ENCODE assay signal across 19 cellular contexts in the genomic region with DNA sequence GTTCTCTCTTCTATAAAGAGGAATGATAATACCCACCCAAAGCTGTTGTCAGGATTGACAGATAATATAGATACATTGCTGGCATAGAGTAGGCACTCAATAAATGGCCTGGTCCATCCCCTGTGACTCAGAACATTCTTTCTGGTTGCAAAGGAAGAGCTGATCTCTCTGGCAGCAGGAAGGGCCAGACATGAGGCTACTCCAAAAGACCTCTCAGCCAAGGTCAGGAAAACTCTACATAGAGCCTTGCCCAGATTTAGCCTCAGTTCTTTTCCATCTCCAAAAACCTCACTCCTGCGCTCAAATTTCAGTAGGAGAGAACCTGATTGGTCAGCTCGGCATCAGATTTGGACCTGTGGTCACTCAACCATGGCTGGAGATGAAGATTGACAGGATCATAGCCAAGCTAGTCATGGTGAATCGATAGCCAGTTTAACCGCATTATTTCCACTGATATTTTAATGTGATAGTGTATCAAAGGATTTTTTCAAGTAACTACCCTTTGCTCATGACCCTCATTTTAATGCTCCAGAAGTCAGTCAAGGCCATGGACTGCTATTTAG.
A peak's percentile ranks its signal among the peaks of the same experiment; 100 is the strongest.
DNase-seq lines count a peak whose midpoint lies in the region; ATAC-seq, FAIRE-seq and TF ChIP-seq lines count a peak whose summit lies in the region.
"Had no signal": no experiment of that assay in that cellular context is flagged by ENCODE, and none has a peak within 500 bp of the region (broad histone marks: within the 10 kb centered on the region; RNA-seq: fewer than 3 reads in every experiment).

No MANE protein-coding gene starts in this region.

- H4K20me1 ChIP-seq in SK-N-SH (ENCODE audit: insufficient read depth): no peaks in the 10 kb centered on the region
- H4K20me1 ChIP-seq: BLaER1 had no signal

- ATAC-seq in SK-N-SH treated with all-trans-retinoic acid at 6 μM for 48 hours: peak; percentile 67; the same call in 2 of the 3 replicates
- ATAC-seq in GM19455 (IDR thresholded peaks at IDR 0.05; ENCODE audit: unreplicated experiment): no peak
- ATAC-seq: CD8-positive, alpha-beta T cell had no signal

- TF ChIP-seq EP300 in SK-N-SH (IDR thresholded peaks at IDR 0.05; ENCODE audit: borderline replicate concordance in 1 of 2, low read depth in 1 of 2, low read length in 1 of 2) (no peak), ovary (IDR thresholded peaks at IDR 0.05) (no peak)

- POLR2A ChIA-PET in SK-N-SH (lab: Yijun Ruan, JAX): no interaction called here

- intact Hi-C loops in ovary (cut with DNase I): no loop called here

- TF ChIP-seq CTCF in SK-N-SH (IDR thresholded peaks at IDR 0.05): no peak
- no peak for TF ChIP-seq CTCF in ovary (IDR thresholded peaks at IDR 0.05)

- H3K27ac ChIP-seq in SK-N-SH (ENCODE audit: low read depth in 2 of 2, low read length in 1 of 2): no peak overlapping the region; a peak in 1 of 4 replicates
- no peak overlapping the region for H3K27ac ChIP-seq in ovary
- H3K27ac ChIP-seq: 22Rv1, BLaER1, C4-2B had no signal

- no peak overlapping the region for H3K9ac ChIP-seq in SK-N-SH
- H3K9ac ChIP-seq: BLaER1 had no signal

- no peaks in the 10 kb centered on the region for H3K9me2 ChIP-seq in SK-N-SH

- TF ChIP-seq POLR2A in ovary (IDR thresholded peaks at IDR 0.05): no peak

- CTCF ChIA-PET in SK-N-SH (lab: Yijun Ruan, JAX): no interaction called here

- H3K27me3 ChIP-seq in SK-N-SH (ENCODE audit: insufficient read depth) (no peaks in the 10 kb centered on the region), ovary (no peaks in the 10 kb centered on the region)
- H3K27me3 ChIP-seq: BLaER1 had no signal

- H2AFZ ChIP-seq in SK-N-SH (ENCODE audit: low read depth): no peak overlapping the region

- H3K4me1 ChIP-seq in SK-N-SH (ENCODE audit: control insufficient read depth in 1 of 2, insufficient read depth in 2 of 2, low read depth in 1 of 2, low read length in 1 of 2) (no peaks in the 10 kb centered on the region), ovary (ENCODE audit: insufficient read depth) (no peaks in the 10 kb centered on the region)
- H3K4me1 ChIP-seq: Caco-2, HAP-1 had no signal

- H3K79me2 ChIP-seq in SK-N-SH (ENCODE audit: insufficient read depth): no peaks in the 10 kb centered on the region

- H3K36me3 ChIP-seq in SK-N-SH (replicated peaks in 1 of 2; ENCODE audit: control insufficient read depth in 1 of 2, insufficient read depth in 2 of 2, low read length in 1 of 2) (no peaks in the 10 kb centered on the region), ovary (no peaks in the 10 kb centered on the region)
- H3K36me3 ChIP-seq: BLaER1, HAP-1 had no signal

- H3K4me3 ChIP-seq in SK-N-SH (ENCODE audit: low read depth in 2 of 2, low read length in 1 of 2) (no peak overlapping the region), ovary (no peak overlapping the region)
- H3K4me3 ChIP-seq: BLaER1, HAP-1 had no signal

- no peaks in the 10 kb centered on the region for H3F3A ChIP-seq in SK-N-SH (replicated peaks; ENCODE audit: insufficient read depth)

- H3K9me3 ChIP-seq in SK-N-SH: no peaks in the 10 kb centered on the region
- H3K9me3 ChIP-seq in ovary: no peaks in the 10 kb centered on the region
- H3K9me3 ChIP-seq: Caco-2, HAP-1 had no signal

- no peak for TF ChIP-seq RAD21 in SK-N-SH (IDR thresholded peaks at IDR 0.05; ENCODE audit: low read length)

- no peak for DNase-seq in SK-N-SH
- peak; percentile 36 for DNase-seq in RCC 7860 (ENCODE audit: low spot score)
- DNase-seq in urothelium cell line (ENCODE audit: low spot score): peak; percentile 16
- DNase-seq in ovary: no peak
- DNase-seq: Caco-2; CD4-positive, CD25-positive, alpha-beta regulatory T cell; CD8-positive, alpha-beta T cell; DMS79 treated with DMSO at 0.1 percent for 48 hours; GOT3 had no signal

- FAIRE-seq in RCC 7860 (lab: Jason Lieb, UNC) (no peak), urothelium cell line (lab: Jason Lieb, UNC) (no peak)
- FAIRE-seq: A204.1, G401.6, GM12892, H54 had no signal

- H3K4me2 ChIP-seq in SK-N-SH: no peak overlapping the region
- H3K4me2 ChIP-seq: BLaER1 had no signal

- WGBS in SK-N-SH (ENCODE audit: low lambda C conversion rate): 43% methylated on average over 3 of the region's 4 CpGs
- WGBS in ovary, 3 donors: 81 to 93% (median 86%) methylated on average over 4 of the region's 4 CpGs

TF ChIP-seq in SK-N-SH treated with all-trans-retinoic acid at 6 μM for 48 hours, 23 proteins besides CTCF, POLR2A, EP300 and RAD21:
- TF ChIP-seq ZNF70 (CRISPR knock-in tag; IDR thresholded peaks at IDR 0.05): no peak
- TF ChIP-seq ESRRG (CRISPR knock-in tag; IDR thresholded peaks at IDR 0.05): no peak
- no peak for TF ChIP-seq SNAI2 (CRISPR knock-in tag; IDR thresholded peaks at IDR 0.05)
- TF ChIP-seq OSR1 (CRISPR knock-in tag; IDR thresholded peaks at IDR 0.05): no peak
- TF ChIP-seq CSDC2 (CRISPR knock-in tag; IDR thresholded peaks at IDR 0.05): no peak
- no peak for TF ChIP-seq ZNF565 (CRISPR knock-in tag; conservative IDR thresholded peaks at IDR 0.05; ENCODE audit: low read depth)
- TF ChIP-seq, protein P1, sequence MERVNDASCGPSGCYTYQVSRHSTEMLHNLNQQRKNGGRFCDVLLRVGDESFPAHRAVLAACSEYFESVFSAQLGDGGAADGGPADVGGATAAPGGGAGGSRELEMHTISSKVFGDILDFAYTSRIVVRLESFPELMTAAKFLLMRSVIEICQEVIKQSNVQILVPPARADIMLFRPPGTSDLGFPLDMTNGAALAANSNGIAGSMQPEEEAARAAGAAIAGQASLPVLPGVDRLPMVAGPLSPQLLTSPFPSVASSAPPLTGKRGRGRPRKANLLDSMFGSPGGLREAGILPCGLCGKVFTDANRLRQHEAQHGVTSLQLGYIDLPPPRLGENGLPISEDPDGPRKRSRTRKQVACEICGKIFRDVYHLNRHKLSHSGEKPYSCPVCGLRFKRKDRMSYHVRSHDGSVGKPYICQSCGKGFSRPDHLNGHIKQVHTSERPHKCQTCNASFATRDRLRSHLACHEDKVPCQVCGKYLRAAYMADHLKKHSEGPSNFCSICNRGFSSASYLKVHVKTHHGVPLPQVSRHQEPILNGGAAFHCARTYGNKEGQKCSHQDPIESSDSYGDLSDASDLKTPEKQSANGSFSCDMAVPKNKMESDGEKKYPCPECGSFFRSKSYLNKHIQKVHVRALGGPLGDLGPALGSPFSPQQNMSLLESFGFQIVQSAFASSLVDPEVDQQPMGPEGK (CRISPR knock-in tag; IDR thresholded peaks at IDR 0.05; ENCODE audit: borderline replicate concordance): no peak
- no peak for TF ChIP-seq ZC3H10 (CRISPR knock-in tag; IDR thresholded peaks at IDR 0.05)
- TF ChIP-seq, protein P2, sequence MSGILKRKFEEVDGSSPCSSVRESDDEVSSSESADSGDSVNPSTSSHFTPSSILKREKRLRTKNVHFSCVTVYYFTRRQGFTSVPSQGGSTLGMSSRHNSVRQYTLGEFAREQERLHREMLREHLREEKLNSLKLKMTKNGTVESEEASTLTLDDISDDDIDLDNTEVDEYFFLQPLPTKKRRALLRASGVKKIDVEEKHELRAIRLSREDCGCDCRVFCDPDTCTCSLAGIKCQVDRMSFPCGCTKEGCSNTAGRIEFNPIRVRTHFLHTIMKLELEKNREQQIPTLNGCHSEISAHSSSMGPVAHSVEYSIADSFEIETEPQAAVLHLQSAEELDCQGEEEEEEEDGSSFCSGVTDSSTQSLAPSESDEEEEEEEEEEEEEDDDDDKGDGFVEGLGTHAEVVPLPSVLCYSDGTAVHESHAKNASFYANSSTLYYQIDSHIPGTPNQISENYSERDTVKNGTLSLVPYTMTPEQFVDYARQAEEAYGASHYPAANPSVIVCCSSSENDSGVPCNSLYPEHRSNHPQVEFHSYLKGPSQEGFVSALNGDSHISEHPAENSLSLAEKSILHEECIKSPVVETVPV (CRISPR knock-in tag; IDR thresholded peaks at IDR 0.05): no peak

TF ChIP-seq in SK-N-SH, 30 proteins besides CTCF, POLR2A, EP300 and RAD21 (continues in another document):
- TF ChIP-seq TEAD4 (IDR thresholded peaks at IDR 0.05; ENCODE audit: borderline replicate concordance, insufficient read depth): no peak
- TF ChIP-seq YY1 (IDR thresholded peaks at IDR 0.05; ENCODE audit: low read depth): no peak
- TF ChIP-seq NFIC (IDR thresholded peaks at IDR 0.05; ENCODE audit: borderline replicate concordance): no peak
- TF ChIP-seq RFX5 (IDR thresholded peaks at IDR 0.05; ENCODE audit: low read length): no peak
- TF ChIP-seq, protein P3, sequence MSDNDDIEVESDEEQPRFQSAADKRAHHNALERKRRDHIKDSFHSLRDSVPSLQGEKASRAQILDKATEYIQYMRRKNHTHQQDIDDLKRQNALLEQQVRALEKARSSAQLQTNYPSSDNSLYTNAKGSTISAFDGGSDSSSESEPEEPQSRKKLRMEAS (IDR thresholded peaks at IDR 0.05; ENCODE audit: low read depth): no peak
- TF ChIP-seq, protein P4, sequence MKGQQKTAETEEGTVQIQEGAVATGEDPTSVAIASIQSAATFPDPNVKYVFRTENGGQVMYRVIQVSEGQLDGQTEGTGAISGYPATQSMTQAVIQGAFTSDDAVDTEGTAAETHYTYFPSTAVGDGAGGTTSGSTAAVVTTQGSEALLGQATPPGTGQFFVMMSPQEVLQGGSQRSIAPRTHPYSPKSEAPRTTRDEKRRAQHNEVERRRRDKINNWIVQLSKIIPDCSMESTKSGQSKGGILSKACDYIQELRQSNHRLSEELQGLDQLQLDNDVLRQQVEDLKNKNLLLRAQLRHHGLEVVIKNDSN (IDR thresholded peaks at IDR 0.05; ENCODE audit: borderline replicate concordance, low read depth): no peak
- no peak for TF ChIP-seq RXRA (IDR thresholded peaks at IDR 0.05; ENCODE audit: borderline replicate concordance, low read depth)
- TF ChIP-seq NRF1 (IDR thresholded peaks at IDR 0.05; ENCODE audit: low read depth, low read length): no peak
- no peak for TF ChIP-seq CHD2 (IDR thresholded peaks at IDR 0.05; ENCODE audit: low read length, partially characterized antibody)
- TF ChIP-seq TAF1 (IDR thresholded peaks at IDR 0.05; ENCODE audit: borderline replicate concordance, low read depth, low read length): no peak
- TF ChIP-seq, protein P5, sequence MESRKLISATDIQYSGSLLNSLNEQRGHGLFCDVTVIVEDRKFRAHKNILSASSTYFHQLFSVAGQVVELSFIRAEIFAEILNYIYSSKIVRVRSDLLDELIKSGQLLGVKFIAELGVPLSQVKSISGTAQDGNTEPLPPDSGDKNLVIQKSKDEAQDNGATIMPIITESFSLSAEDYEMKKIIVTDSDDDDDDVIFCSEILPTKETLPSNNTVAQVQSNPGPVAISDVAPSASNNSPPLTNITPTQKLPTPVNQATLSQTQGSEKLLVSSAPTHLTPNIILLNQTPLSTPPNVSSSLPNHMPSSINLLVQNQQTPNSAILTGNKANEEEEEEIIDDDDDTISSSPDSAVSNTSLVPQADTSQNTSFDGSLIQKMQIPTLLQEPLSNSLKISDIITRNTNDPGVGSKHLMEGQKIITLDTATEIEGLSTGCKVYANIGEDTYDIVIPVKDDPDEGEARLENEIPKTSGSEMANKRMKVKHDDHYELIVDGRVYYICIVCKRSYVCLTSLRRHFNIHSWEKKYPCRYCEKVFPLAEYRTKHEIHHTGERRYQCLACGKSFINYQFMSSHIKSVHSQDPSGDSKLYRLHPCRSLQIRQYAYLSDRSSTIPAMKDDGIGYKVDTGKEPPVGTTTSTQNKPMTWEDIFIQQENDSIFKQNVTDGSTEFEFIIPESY (IDR thresholded peaks at IDR 0.05; ENCODE audit: borderline replicate concordance, low read depth): no peak
- TF ChIP-seq SIN3A (IDR thresholded peaks at IDR 0.05; ENCODE audit: borderline replicate concordance, low read depth, low read length): no peak

Comparison
In these comparisons a context has a peak if more than half of its experiments do, and no peak if none do; other contexts are left out.
1. DNase-seq: peak in RCC 7860 (single experiment) and urothelium cell line (single experiment); none in SK-N-SH (single experiment) and ovary (0 of 5).